1 cellular context compared by ENCODE assay signal in genomic region chr1:180522204-180522497, GRCh38.
TF ChIP-seq lines count a peak whose summit lies in the region.

No MANE protein-coding gene starts in this region.

TF ChIP-seq in IMR-90, 13 proteins besides CTCF, POLR2A, EP300 and RAD21:
- TF ChIP-seq ELK1 (IDR thresholded peaks at IDR 0.05; ENCODE audit: borderline replicate concordance, low read depth, low read length) (no peak), CEBPB (IDR thresholded peaks at IDR 0.05; ENCODE audit: low read depth, low read length) (no peak), SMC3 (IDR thresholded peaks at IDR 0.05; ENCODE audit: low read depth, low read length) (no peak)
